In genomic region chr18:812123-812672, GRCh38 we compare ENCODE assay signal across 8 cellular contexts. TPM values are rescaled to one million over a fixed set of nuclear protein-coding genes. Genes with fewer than 3 reads are reported as not detected.
DNase-seq lines count a peak whose midpoint lies in the region; ATAC-seq and TF ChIP-seq lines count a peak whose summit lies in the region.

Gene YES1 (minus strand): TSS chr18:812242. CDS start chr18:756827, 55,415 bp downstream.

- H3K27ac ChIP-seq in endodermal cell (ENCODE audit: low read depth, low read length): peak within 1 kb of the TSS; percentile 82

- ATAC-seq in GM18519 (IDR thresholded peaks at IDR 0.05; ENCODE audit: low FRiP score, unreplicated experiment) (peak; percentile 31), HG03045 (IDR thresholded peaks at IDR 0.05; ENCODE audit: unreplicated experiment) (peak; percentile 63)

- no peaks in the 10 kb centered on the region for H3K9me3 ChIP-seq in endodermal cell (ENCODE audit: control insufficient read depth, low read length)
- no peaks in the 10 kb centered on the region for H3K9me3 ChIP-seq in mononuclear cell (ENCODE audit: low read depth, low read length)

- H3K4me1 ChIP-seq in endodermal cell (ENCODE audit: control insufficient read depth, insufficient read depth, low read length) (no peaks in the 10 kb centered on the region), mononuclear cell (ENCODE audit: insufficient read depth, low read length) (peaks cover 40% of the 10 kb centered on the region)

- peaks cover 2% of the 10 kb centered on the region for H3K27me3 Mint-ChIP-seq in endodermal cell (ENCODE audit: insufficient read depth)

- H3K27me3 ChIP-seq in endodermal cell (ENCODE audit: control insufficient read depth, insufficient read depth, low read length, poor library complexity, severe bottlenecking) (no peaks in the 10 kb centered on the region), mononuclear cell (ENCODE audit: insufficient read depth, low read length) (peaks cover 84% of the 10 kb centered on the region)

- H3K27ac Mint-ChIP-seq in endodermal cell: peak within 1 kb of the TSS; percentile 99

- no peak for TF ChIP-seq CTCF in endodermal cell (conservative IDR thresholded peaks at IDR 0.05)

- H3K36me3 Mint-ChIP-seq in endodermal cell (ENCODE audit: low read depth): no peaks in the 10 kb centered on the region

- peak within 1 kb of the TSS; percentile 99 for H3K4me3 ChIP-seq in endodermal cell (ENCODE audit: low read length)
- peak within 1 kb of the TSS; percentile 49 for H3K4me3 ChIP-seq in mononuclear cell (ENCODE audit: low read length)

- no peaks in the 10 kb centered on the region for H3K36me3 ChIP-seq in endodermal cell (ENCODE audit: control insufficient read depth, insufficient read depth, low read length)

- 0 to 1% methylated on average over 16 to 69 of the region's 69 CpGs for WGBS in endodermal cell (ENCODE audit: insufficient coverage in 1 of 2, insufficient read length in 1 of 2), 2 experiments

- H3K9ac ChIP-seq in endodermal cell (ENCODE audit: extremely low read depth, low read length, poor library complexity, severe bottlenecking): peak within 1 kb of the TSS; percentile 92

- H3K9me3 Mint-ChIP-seq in endodermal cell: no peaks in the 10 kb centered on the region

- peaks cover 29% of the 10 kb centered on the region for H3K4me1 Mint-ChIP-seq in endodermal cell

- H3K4me3 Mint-ChIP-seq in endodermal cell: peak within 1 kb of the TSS; percentile 98

- DNase-seq in AG08395 (ENCODE audit: low spot score): peak; percentile 91
- DNase-seq in NCI-H748 (lab: John Stamatoyannopoulos, UW; ENCODE audit: unreplicated experiment): peak; percentile 85
- peak; percentile 26 for DNase-seq in activated CD8-positive, alpha-beta memory T cell treated with anti-CD3 and anti-CD28 coated beads, Interleukin-2, amount 50 U/mL, for 1 hour (ENCODE audit: extremely low read depth)
- DNase-seq in endodermal cell: peak; percentile 94
- peak; percentile 67 to 70 for DNase-seq in stimulated activated CD8-positive, alpha-beta memory T cell treated with anti-CD3 and anti-CD28 coated beads, Interleukin-2, amount 100 ng/mL, for 48 hours (ENCODE audit: low read depth in 2 of 2)

RNA-seq across cellular contexts. Expression of gene YES1, which starts in this region (rescaled TPM):
- total RNA-seq in endodermal cell (10 to 100 TPM; 62.8 to 78.8 TPM), mononuclear cell (53.4 TPM)
- polyA plus RNA-seq in endodermal cell (2013, experiment 1 of 2): 53.9 TPM
- polyA plus RNA-seq in endodermal cell (2013, experiment 2 of 2): 53.8 TPM

Comparison
In these comparisons a context has a peak if more than half of its experiments do, and no peak if none do; other contexts are left out.
1. Peak in every context shown above with its lines: DNase-seq, ATAC-seq, H3K4me3 ChIP-seq and H3K27ac ChIP-seq.
2. DNase-seq: peak in every context shown above with its lines; median percentile 94 in endodermal cell; 91 in AG08395; 85 in NCI-H748; 68 in stimulated activated CD8-positive, alpha-beta memory T cell treated with anti-CD3 and anti-CD28 coated beads, Interleukin-2, amount 100 ng/mL, for 48 hours; 26 in activated CD8-positive, alpha-beta memory T cell treated with anti-CD3 and anti-CD28 coated beads, Interleukin-2, amount 50 U/mL, for 1 hour.